23 cellular contexts compared by ENCODE assay signal in genomic region chr1:72013161-72013560, GRCh38.
"Had no signal": no experiment of that assay in that cellular context is flagged by ENCODE, and none has a peak within 500 bp of the region (broad histone marks: within the 10 kb centered on the region; RNA-seq: fewer than 3 reads in every experiment).

No MANE protein-coding gene starts in this region.

- H3K4me1 ChIP-seq: gastrocnemius medialis, parathyroid adenoma, right lobe of liver, suprapubic skin, upper lobe of right lung, uterus had no signal

- H3K4me3 ChIP-seq: gastrocnemius medialis, heart right ventricle, lung, mucosa of descending colon, right lobe of liver, suprapubic skin, transverse colon, upper lobe of right lung, uterus had no signal

- ATAC-seq: effector memory CD8-positive, alpha-beta T cell; gastrocnemius medialis; heart right ventricle; left ventricle myocardium superior; mucosa of descending colon; natural killer cell treated with Interleukin-12 subunit alpha and Interleukin-12 subunit beta and Interleukin-15 and Interleukin-18, amount 100 ng/mL, for 72 hours; right lobe of liver; stimulated activated naive CD8-positive, alpha-beta T cell treated with anti-CD3 and anti-CD28 coated beads, Interleukin-15, amount 100 ng/mL, for 72 hours; upper lobe of right lung had no signal

- H3K9ac ChIP-seq: parathyroid adenoma had no signal

- H3K36me3 ChIP-seq: gastrocnemius medialis, heart right ventricle, right lobe of liver, suprapubic skin, transverse colon, upper lobe of right lung, uterus had no signal

- H3K9me3 ChIP-seq: gastrocnemius medialis, heart right ventricle, mucosa of descending colon, right lobe of liver, suprapubic skin, transverse colon, upper lobe of right lung, uterus had no signal

- H3K27me3 ChIP-seq: gastrocnemius medialis, heart right ventricle, right lobe of liver, suprapubic skin, transverse colon, upper lobe of right lung, uterus had no signal

- DNase-seq: cortex of kidney; effector memory CD8-positive, alpha-beta T cell; gastrocnemius medialis; heart right ventricle; hippocampal formation; left ventricle myocardium superior; mucosa of descending colon; naive B cell; right lobe of liver; small intestine; stimulated activated CD4-positive, alpha-beta T cell treated with anti-CD3 and anti-CD28 coated beads, Interleukin-12 subunit alpha, Interleukin-12 subunit beta, amount 100 ng/mL, for 4 hours; stimulated activated CD4-positive, alpha-beta T cell treated with anti-CD3 and anti-CD28 coated beads, Interleukin-1b, Interleukin-23, amount 100 ng/mL, for 48 hours; stimulated activated CD4-positive, alpha-beta T cell treated with anti-CD3 and anti-CD28 coated beads, Interleukin-4, amount 100 ng/mL, for 1 hour; stimulated activated CD8-positive, alpha-beta memory T cell treated with anti-CD3 and anti-CD28 coated beads, Interleukin-4, amount 100 ng/mL, for 48 hours; stimulated activated naive CD4-positive, alpha-beta T cell; stimulated activated naive CD8-positive, alpha-beta T cell treated with anti-CD3 and anti-CD28 coated beads, Interleukin-15, amount 100 ng/mL, for 72 hours; transverse colon; upper lobe of right lung; uterus had no signal

- H3K27ac ChIP-seq: gastrocnemius medialis, heart right ventricle, parathyroid adenoma, right lobe of liver, suprapubic skin, transverse colon, upper lobe of right lung, uterus had no signal

- H2AFZ ChIP-seq: parathyroid adenoma had no signal
